Comparison of ENCODE assay signal across 9 cellular contexts in the genomic region with DNA sequence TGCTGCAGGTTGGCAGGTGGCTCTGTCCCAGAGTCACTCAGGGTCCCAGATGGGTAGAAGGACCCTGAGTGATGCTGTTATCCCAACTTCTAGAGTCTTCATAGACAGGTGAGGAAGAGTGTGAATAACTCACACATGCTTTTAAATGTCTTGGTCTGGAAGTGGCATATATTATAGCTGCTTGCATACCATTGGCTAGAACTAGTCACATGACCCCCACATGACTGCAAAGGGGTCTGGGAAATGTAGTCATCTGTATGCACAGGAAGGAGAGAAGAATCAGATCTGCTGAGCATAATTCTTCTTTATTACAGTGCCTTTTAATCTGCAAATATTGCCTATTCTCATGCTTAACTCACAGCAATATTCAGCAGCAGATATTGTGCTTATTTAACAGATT. TPM values are rescaled to one million over a fixed set of nuclear protein-coding genes. Genes with fewer than 3 reads are reported as not detected.
DNase-seq lines count a peak whose midpoint lies in the region; ATAC-seq and TF ChIP-seq lines count a peak whose summit lies in the region.
"Had no signal": no experiment of that assay in that cellular context is flagged by ENCODE, and none has a peak within 500 bp of the region (broad histone marks: within the 10 kb centered on the region; RNA-seq: fewer than 3 reads in every experiment).

No MANE protein-coding gene starts in this region.

- no peak for ATAC-seq in left cardiac atrium
- ATAC-seq in GM18505 (IDR thresholded peaks at IDR 0.05; ENCODE audit: unreplicated experiment) = no peak

- H3K4me1 ChIP-seq in GM23248 (ENCODE audit: insufficient read depth) = no peaks in the 10 kb centered on the region

- H3K9ac ChIP-seq in GM23248 = no peak overlapping the region

- H3K79me2 ChIP-seq in GM23248 (ENCODE audit: insufficient read depth) = no peaks in the 10 kb centered on the region

- no peak overlapping the region for H3K4me2 ChIP-seq in GM23248 (ENCODE audit: unreplicated experiment)

- no peaks in the 10 kb centered on the region for H4K20me1 ChIP-seq in GM23248 (ENCODE audit: insufficient read depth)

- CTCF ChIA-PET in RWPE1 (lab: Yijun Ruan, JAX) = no interaction called here

- H3K9me3 ChIP-seq in GM23248 (ENCODE audit: low read depth) = no peaks in the 10 kb centered on the region

- in situ Hi-C loops in GM23248 (cut with MboI) = no loop called here

- H3K36me3 ChIP-seq in GM23248 (ENCODE audit: low read depth) = no peaks in the 10 kb centered on the region

- DNase-seq in CD1c-positive myeloid dendritic cell (ENCODE audit: extremely low spot score) (peak; percentile 7), GM23248 (peak; percentile 21), RWPE1 (ENCODE audit: low spot score) (peak; percentile 69), iPS DF 19.7 (ENCODE audit: low read depth, low spot score) (peak; percentile 40), DMS79 treated with DMSO at 0.1 percent for 48 hours (lab: John Stamatoyannopoulos, UW) (no peak), T-helper 1 cell (no peak), left cardiac atrium (no peak)

- TF ChIP-seq POLR2A in GM18505 (IDR thresholded peaks at IDR 0.05; ENCODE audit: borderline replicate concordance, extremely low read depth, insufficient read depth, insufficient read length) = no peak

- no peak for TF ChIP-seq CTCF in RWPE1 (conservative IDR thresholded peaks at IDR 0.05; ENCODE audit: low read depth)

- H2AFZ ChIP-seq in GM23248 = no peak overlapping the region

- intact Hi-C loops in left cardiac atrium (cut with DNase I) = no loop called here

- no peaks in the 10 kb centered on the region for H3F3A ChIP-seq in GM23248 (ENCODE audit: insufficient read depth)

- H3K27me3 ChIP-seq in GM23248 (replicated peaks; ENCODE audit: insufficient read depth) = no peaks in the 10 kb centered on the region

- H3K9me2 ChIP-seq in GM23248 (ENCODE audit: insufficient read depth) = no peaks in the 10 kb centered on the region

- POLR2A ChIA-PET in RWPE1 (lab: Yijun Ruan, JAX; ENCODE audit: low non-redundant PET) = no interaction called here

- no peak overlapping the region for H3K4me3 ChIP-seq in GM23248

- H3K27ac ChIP-seq in GM23248 = no peak overlapping the region
- H3K27ac ChIP-seq in RWPE1 = no peak overlapping the region

RNA-seq across cellular contexts. Expression of gene KLHDC7A, which starts 28.2 kb away (rescaled TPM):
- total RNA-seq in GM23248 (2014; rRNA removed; shearing (Covaris generic)) = not detected in 2 replicates
- polyA plus RNA-seq in GM23248 (2016; fragmentation: Nextera tagmentation; extraction: Ambion mirVana) = not detected in 2 replicates
- under 1 TPM in 1 of 2 donors, not detected in 1; 0.29 TPM for total RNA-seq in left cardiac atrium
- total RNA-seq: pulmonary artery endothelial cell had no signal

Comparison
In these comparisons a context has a peak if more than half of its experiments do, and no peak if none do; other contexts are left out.
1. DNase-seq: peak in CD1c-positive myeloid dendritic cell (single experiment), GM23248 (single experiment), RWPE1 (single experiment) and iPS DF 19.7 (single experiment); none in DMS79 treated with DMSO at 0.1 percent for 48 hours (single experiment), T-helper 1 cell (0 of 5) and left cardiac atrium (single experiment).